7 cellular contexts compared by ENCODE assay signal in the genomic region with DNA sequence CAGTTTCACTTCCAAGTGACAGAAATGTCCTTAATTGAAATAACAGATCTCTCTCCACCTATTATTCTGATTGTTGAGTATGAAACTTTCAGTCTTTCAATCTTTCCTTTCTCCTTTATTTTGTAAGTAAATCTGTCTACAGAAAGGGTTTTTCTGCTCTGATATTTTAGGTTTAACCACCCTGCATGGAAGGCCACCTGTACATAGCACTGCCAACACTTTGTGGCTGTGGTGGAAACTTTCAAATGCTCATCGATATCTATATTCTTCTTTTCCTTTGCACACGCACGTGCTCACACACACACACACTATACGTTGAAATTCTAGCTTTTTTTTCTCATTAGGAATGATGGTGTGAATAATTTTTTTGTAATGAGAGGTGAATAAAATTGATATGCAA.
"Had no signal": no experiment of that assay in that cellular context is flagged by ENCODE, and none has a peak within 500 bp of the region (broad histone marks: within the 10 kb centered on the region; RNA-seq: fewer than 3 reads in every experiment).

No MANE protein-coding gene starts in this region.

- H3K27ac ChIP-seq: HL-60 had no signal

- H3K4me3 ChIP-seq: K562 had no signal

- DNase-seq: IMR-90, KBM-7, KG1 had no signal

- ATAC-seq: HepG2, K562 had no signal

- FAIRE-seq: HepG2, HTR-8/SVneo, K562 had no signal
